ENCODE assay signal across 28 cellular contexts in the genomic region with DNA sequence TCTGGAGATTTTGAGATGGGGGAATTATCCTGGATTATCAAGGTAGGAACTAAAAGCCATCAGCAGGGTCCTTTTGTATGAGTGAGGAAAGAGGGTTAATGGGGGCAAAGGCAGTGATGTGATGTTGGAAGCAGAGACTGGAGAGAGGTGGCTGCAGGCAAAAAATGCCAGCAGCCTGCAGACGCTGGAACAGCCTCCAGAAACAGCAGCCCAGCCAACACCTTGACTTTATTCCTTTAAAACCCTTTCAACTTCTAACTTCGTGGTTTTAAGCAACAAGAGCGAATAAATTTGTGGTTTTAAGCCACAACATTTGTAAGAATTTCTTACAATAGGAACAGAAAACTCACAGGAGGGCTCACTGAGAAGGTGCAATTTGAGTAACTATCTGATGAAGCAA.
"Had no signal": no experiment of that assay in that cellular context is flagged by ENCODE, and none has a peak within 500 bp of the region (broad histone marks: within the 10 kb centered on the region; RNA-seq: fewer than 3 reads in every experiment).

No MANE protein-coding gene starts in this region.

- H3K27me3 ChIP-seq: ascending aorta, MG63 had no signal

- H3K27ac ChIP-seq: ascending aorta, PC-9, WERI-Rb-1 had no signal

- DNase-seq: activated CD4-positive, alpha-beta T cell treated with anti-CD3 and anti-CD28 coated beads, Interleukin-2, amount 10 ng/mL, durations not matched to agents 24 days and 14 days; activated CD4-positive, alpha-beta T cell treated with anti-CD3 and anti-CD28 coated beads, Interleukin-2, amount 50 U/mL, for 4 hours; activated CD4-positive, CD25-positive, alpha-beta regulatory T cell; activated CD8-positive, alpha-beta T cell treated with anti-CD3 and anti-CD28 coated beads for 36 hours; activated effector memory CD4-positive, alpha-beta T cell treated with anti-CD3 and anti-CD28 coated beads, Interleukin-2, amount 50 U/mL, for 16 hours; activated naive CD4-positive, alpha-beta T cell treated with Interleukin-2 at 50 U/mL for 16 hours; activated naive CD8-positive, alpha-beta T cell treated with anti-CD3 and anti-CD28 coated beads, Interleukin-2, amount 10 ng/mL, durations not matched to agents 7 days and 5 days; activated T-cell treated with anti-CD3 and anti-CD28 coated beads, Interleukin-2, amount 50 U/mL, for 1 hour; activated T-cell treated with anti-CD3 and anti-CD28 coated beads, Interleukin-2, amount 50 U/mL, for 72 hours; amygdala; caudate nucleus; cerebellar nuclear complex; MG63; NCI-H1092; NCI-H1436 treated with DMSO at 0.1 percent for 48 hours; NCI-H1694 treated with DMSO at 0.1 percent for 48 hours; NCI-H2029; NCI-H226; NCI-H446 treated with DMSO at 0.1 percent for 48 hours; NCI-H524 treated with DMSO at 0.1 percent for 48 hours; NCI-H748 treated with DMSO at 0.1 percent for 48 hours; PC-9; Right ventricle myocardium superior; T1000; WERI-Rb-1 had no signal

- ATAC-seq: activated CD8-positive, alpha-beta T cell treated with anti-CD3 and anti-CD28 coated beads for 36 hours; activated T-cell treated with anti-CD3 and anti-CD28 coated beads, Interleukin-2, amount 50 U/mL, for 72 hours; activated T-helper 17 cell treated with anti-CD3 and anti-CD28 coated beads, Interleukin-2, amount 50 U/mL, for 72 hours; K562 had no signal

- H3K4me1 ChIP-seq: ascending aorta had no signal

- H2AFZ ChIP-seq: PC-9 had no signal

- H3K9me3 ChIP-seq: ascending aorta, MG63 had no signal

- H3K4me3 ChIP-seq: ascending aorta, K562, MG63, PC-9 had no signal

- H3K36me3 ChIP-seq: ascending aorta, MG63, WERI-Rb-1 had no signal

- H3K4me2 ChIP-seq: PC-9 had no signal
